ENCODE assay signal across 27 cellular contexts in genomic region chr9:3532158-3532557, GRCh38.
"Had no signal": no experiment of that assay in that cellular context is flagged by ENCODE, and none has a peak within 500 bp of the region (broad histone marks: within the 10 kb centered on the region; RNA-seq: fewer than 3 reads in every experiment).

No MANE protein-coding gene starts in this region.

- H3K27ac Mint-ChIP-seq: immature natural killer cell; mesothelial cell of epicardium; nephron progenitor cell; neural progenitor cell; stimulated activated effector memory CD8-positive, alpha-beta T cell treated with anti-CD3 and anti-CD28 coated beads, Interleukin-12 subunit alpha, Interleukin-12 subunit beta, amount 100 ng/mL, for 72 hours; stimulated activated naive CD8-positive, alpha-beta T cell treated with anti-CD3 and anti-CD28 coated beads, Interleukin-15, Interleukin-2, amounts not matched to agents 100 ng/mL and 50 ng/mL, for 24 hours; type B pancreatic cell had no signal

- H3K4me3 ChIP-seq: left ventricle myocardium inferior, lung, neural progenitor cell, psoas muscle, right atrium auricular region, skin epidermis, tibial nerve, uterus had no signal

- H3K4me1 ChIP-seq: parathyroid adenoma, uterus had no signal

- H3K27me3 ChIP-seq: neural progenitor cell, neutrophil, right atrium auricular region, tibial nerve, uterus had no signal

- H2AFZ ChIP-seq: neural progenitor cell, parathyroid adenoma had no signal

- DNase-seq: hippocampal formation; immature natural killer cell; kidney; left colon; left ventricle myocardium inferior; mesendoderm; naive B cell; natural killer cell; nephron progenitor cell; occipital lobe; psoas muscle; stimulated activated CD4-positive, alpha-beta T cell treated with anti-CD3 and anti-CD28 coated beads, Interleukin-12 subunit alpha, Interleukin-12 subunit beta, amount 100 ng/mL, for 4 hours; stimulated activated CD4-positive, alpha-beta T cell treated with anti-CD3 and anti-CD28 coated beads, Interleukin-4, amount 100 ng/mL, for 24 hours; stimulated activated naive CD4-positive, alpha-beta T cell; uterus had no signal

- ATAC-seq: left colon; natural killer cell; psoas muscle; sciatic nerve; stimulated activated effector memory CD8-positive, alpha-beta T cell treated with anti-CD3 and anti-CD28 coated beads, Interleukin-12 subunit alpha, Interleukin-12 subunit beta, amount 100 ng/mL, for 72 hours had no signal

- H3K36me3 Mint-ChIP-seq: naive B cell, natural killer cell had no signal

- H3K27me3 Mint-ChIP-seq: naive B cell; stimulated activated naive CD8-positive, alpha-beta T cell treated with anti-CD3 and anti-CD28 coated beads, Interleukin-15, Interleukin-2, amounts not matched to agents 100 ng/mL and 50 ng/mL, for 24 hours; type B pancreatic cell had no signal

- H3K27ac ChIP-seq: left ventricle myocardium inferior, neural progenitor cell, neutrophil, parathyroid adenoma, psoas muscle, right atrium auricular region, skin epidermis, tibial nerve, uterus had no signal

- H3K4me2 ChIP-seq: neural progenitor cell had no signal

- H3K9me3 Mint-ChIP-seq: immature natural killer cell; mesothelial cell of epicardium; naive B cell; natural killer cell; stimulated activated effector memory CD8-positive, alpha-beta T cell treated with anti-CD3 and anti-CD28 coated beads, Interleukin-12 subunit alpha, Interleukin-12 subunit beta, amount 100 ng/mL, for 72 hours; stimulated activated naive CD8-positive, alpha-beta T cell treated with anti-CD3 and anti-CD28 coated beads, Interleukin-15, Interleukin-2, amounts not matched to agents 100 ng/mL and 50 ng/mL, for 24 hours; type B pancreatic cell had no signal

- H3K9me3 ChIP-seq: left ventricle myocardium inferior, neutrophil, psoas muscle, right atrium auricular region, tibial nerve, uterus had no signal

- H3K36me3 ChIP-seq: neutrophil, right atrium auricular region, uterus had no signal

- H3K4me3 Mint-ChIP-seq: immature natural killer cell; mesothelial cell of epicardium; naive B cell; natural killer cell; nephron progenitor cell; neural progenitor cell; stimulated activated effector memory CD8-positive, alpha-beta T cell treated with anti-CD3 and anti-CD28 coated beads, Interleukin-12 subunit alpha, Interleukin-12 subunit beta, amount 100 ng/mL, for 72 hours; stimulated activated naive CD8-positive, alpha-beta T cell treated with anti-CD3 and anti-CD28 coated beads, Interleukin-15, Interleukin-2, amounts not matched to agents 100 ng/mL and 50 ng/mL, for 24 hours; type B pancreatic cell had no signal
